In genomic region chr4:139555705-139556070, GRCh38 we compare ENCODE assay signal across 8 cellular contexts. TPM values are rescaled to one million over a fixed set of nuclear protein-coding genes. Genes with fewer than 3 reads are reported as not detected.
A peak's percentile ranks its signal among the peaks of the same experiment; 100 is the strongest.
DNase-seq lines count a peak whose midpoint lies in the region; ATAC-seq and TF ChIP-seq lines count a peak whose summit lies in the region.

No MANE protein-coding gene starts in this region.

- WGBS in spleen, 5 donors, result 0 to 2% (median 1%) methylated on average over 12 to 49 of the region's 49 CpGs

- H3K4me1 ChIP-seq in HUES6 (ENCODE audit: control insufficient read depth, insufficient read depth, low read length), result peaks cover 52% of the 10 kb centered on the region
- H3K4me1 ChIP-seq in iPS-18a (ENCODE audit: control insufficient read depth, low read depth, low read length), result peaks cover 32% of the 10 kb centered on the region
- peaks cover 20 to 90% (median 66%) of the 10 kb centered on the region in 6 donors for H3K4me1 ChIP-seq in spleen

- no peak for TF ChIP-seq CTCF in AG09309 (IDR thresholded peaks at IDR 0.05; ENCODE audit: control insufficient read depth, insufficient read depth, low read depth, low read length, missing control alignments)
- TF ChIP-seq CTCF in astrocyte of the cerebellum (IDR thresholded peaks at IDR 0.05; ENCODE audit: low read depth, low read length, missing control alignments), result no peak
- TF ChIP-seq CTCF in spleen (IDR thresholded peaks at IDR 0.05 in 8 of 11, conservative IDR thresholded peaks at IDR 0.05 in 3 of 11), result peak in 1 of 11 experiments; percentile 6
- no peak for TF ChIP-seq CTCF in GM20000 (IDR thresholded peaks at IDR 0.05; ENCODE audit: extremely low read depth, missing control alignments)

- peak overlapping the region; percentile 90 for H3K4me3 ChIP-seq in AG09309 (ENCODE audit: control insufficient read depth, low read depth, low read length)
- H3K4me3 ChIP-seq in HUES6 (ENCODE audit: low read depth, low read length), result peak overlapping the region; percentile 83
- H3K4me3 ChIP-seq in astrocyte of the cerebellum (ENCODE audit: low read depth, low read length), result peak overlapping the region; percentile 69
- H3K4me3 ChIP-seq in iPS-18a (ENCODE audit: low read length), result peak overlapping the region; percentile 79
- H3K4me3 ChIP-seq in spleen, result peak overlapping the region; percentile 66 to 94 (median 84)

- DNase-seq in AG09309 (ENCODE audit: low read depth), result no peak
- DNase-seq in astrocyte of the cerebellum (ENCODE audit: low read depth), result no peak
- DNase-seq in spleen, result no peak
- DNase-seq in NCI-H1048 (lab: John Stamatoyannopoulos, UW), result no peak
- no peak for DNase-seq in GM20000 (ENCODE audit: low spot score)

- no peaks in the 10 kb centered on the region for H3K9me3 ChIP-seq in HUES6 (ENCODE audit: control insufficient read depth, insufficient read depth, low read depth, low read length)
- no peaks in the 10 kb centered on the region for H3K9me3 ChIP-seq in iPS-18a (ENCODE audit: control insufficient read depth, low read depth, low read length)
- no peaks in the 10 kb centered on the region for H3K9me3 ChIP-seq in spleen

- in situ Hi-C loops in astrocyte of the cerebellum (cut with HindIII; ENCODE audit: low sequenced_read_pairs), result no loop called here

- intact Hi-C loops in spleen (cut with DNase I; ENCODE audit: low total_unique reads), result no loop called here

- ATAC-seq in GM19328 (IDR thresholded peaks at IDR 0.05; ENCODE audit: unreplicated experiment), result peak; percentile 14

- H3K27me3 ChIP-seq in HUES6 (ENCODE audit: control insufficient read depth, insufficient read depth, low read length) (peaks cover 40% of the 10 kb centered on the region), iPS-18a (ENCODE audit: control insufficient read depth, insufficient read depth, low read length) (peaks cover 79% of the 10 kb centered on the region), spleen (replicated peaks in 1 of 7) (peaks cover 0 to 24% (median 0%) of the 10 kb centered on the region in 7 donors)

- H3K36me3 ChIP-seq in HUES6 (ENCODE audit: control insufficient read depth, insufficient read depth, low read length), result no peaks in the 10 kb centered on the region
- no peaks in the 10 kb centered on the region for H3K36me3 ChIP-seq in iPS-18a (ENCODE audit: control insufficient read depth, low read depth, low read length)
- H3K36me3 ChIP-seq in spleen, result no peaks in the 10 kb centered on the region

- H3K27ac ChIP-seq in HUES6 (ENCODE audit: low read depth, low read length) (peak overlapping the region; percentile 62; the same call in 1 of the 2 replicates), iPS-18a (ENCODE audit: low read length) (no peak overlapping the region), spleen (peak overlapping the region; percentile 92 to 98 (median 96))

- peak overlapping the region; percentile 92 for H3K9ac ChIP-seq in HUES6 (ENCODE audit: low read length)
- H3K9ac ChIP-seq in iPS-18a (ENCODE audit: low read length), result peak overlapping the region; percentile 59

- no peak for TF ChIP-seq POLR2A in spleen (IDR thresholded peaks at IDR 0.05)

RNA-seq across cellular contexts. Expression of gene SETD7, which starts 0.3 kb away (rescaled TPM):
- total RNA-seq in spleen, result 10 to 100 TPM; 25.5 to 45.4 (median 35.7) TPM
- polyA plus RNA-seq in spleen, result 1 to 10 TPM; 5.0 to 9.4 (median 6.2) TPM
